ENCODE assay signal across 8 cellular contexts in genomic region chr3:25663324-25664065, GRCh38.
DNase-seq lines count a peak whose midpoint lies in the region; ATAC-seq and TF ChIP-seq lines count a peak whose summit lies in the region.

No MANE protein-coding gene starts in this region.

- TF ChIP-seq CTCF in foreskin fibroblast (IDR thresholded peaks at IDR 0.05; ENCODE audit: low read depth, low read length) (no peak), parathyroid adenoma (IDR thresholded peaks at IDR 0.05) (no peak)

- H3K9ac ChIP-seq in parathyroid adenoma = peak overlapping the region; percentile 48

- peak; percentile 47 to 51 for DNase-seq in AML-193 (lab: John Stamatoyannopoulos, UW)
- DNase-seq in NCI-H345 treated with DMSO at 0.1 percent for 48 hours (lab: John Stamatoyannopoulos, UW; ENCODE audit: unreplicated experiment) = peak; percentile 15
- peak; percentile 41 to 48 for DNase-seq in activated T-cell treated with anti-CD3 and anti-CD28 coated beads, Interleukin-2, amount 50 U/mL, for 48 hours
- DNase-seq in foreskin fibroblast = peak in 1 of 2 donors; percentile 51
- no peak for DNase-seq in NCI-H446 (lab: John Stamatoyannopoulos, UW)

- peaks cover 34% of the 10 kb centered on the region for H3K79me2 ChIP-seq in parathyroid adenoma

- H3K4me3 ChIP-seq in foreskin fibroblast (ENCODE audit: low read depth in 1 of 2, low read length in 2 of 2) (peak overlapping the region; percentile 79 to 93), parathyroid adenoma (ENCODE audit: low read depth, low read length) (peak overlapping the region; percentile 91)

- no peaks in the 10 kb centered on the region for H3K36me3 ChIP-seq in parathyroid adenoma (ENCODE audit: control insufficient read depth, insufficient read depth, low read length)

- H3K4me2 ChIP-seq in parathyroid adenoma (ENCODE audit: low read length) = peak overlapping the region; percentile 91

- peaks cover 19% of the 10 kb centered on the region for H3K4me1 ChIP-seq in parathyroid adenoma

- peak overlapping the region; percentile 90 for H3K27ac ChIP-seq in parathyroid adenoma

- H3K27me3 ChIP-seq in parathyroid adenoma (ENCODE audit: control insufficient read depth, insufficient read depth, low read length) = no peaks in the 10 kb centered on the region

- ATAC-seq in GM18861 (IDR thresholded peaks at IDR 0.05; ENCODE audit: unreplicated experiment) (peak; percentile 4), HG03045 (IDR thresholded peaks at IDR 0.05; ENCODE audit: unreplicated experiment) (peak; percentile 21)

- H3K9me3 ChIP-seq in parathyroid adenoma (ENCODE audit: control insufficient read depth, low read length) = no peaks in the 10 kb centered on the region

- H2AFZ ChIP-seq in parathyroid adenoma = peak overlapping the region; percentile 63

Comparison
In these comparisons a context has a peak if more than half of its experiments do, and no peak if none do; other contexts are left out.
1. DNase-seq: peak in AML-193 (2 of 2), NCI-H345 treated with DMSO at 0.1 percent for 48 hours (single experiment) and activated T-cell treated with anti-CD3 and anti-CD28 coated beads, Interleukin-2, amount 50 U/mL, for 48 hours (2 of 2); none in NCI-H446 (0 of 2).